In the genomic region with DNA sequence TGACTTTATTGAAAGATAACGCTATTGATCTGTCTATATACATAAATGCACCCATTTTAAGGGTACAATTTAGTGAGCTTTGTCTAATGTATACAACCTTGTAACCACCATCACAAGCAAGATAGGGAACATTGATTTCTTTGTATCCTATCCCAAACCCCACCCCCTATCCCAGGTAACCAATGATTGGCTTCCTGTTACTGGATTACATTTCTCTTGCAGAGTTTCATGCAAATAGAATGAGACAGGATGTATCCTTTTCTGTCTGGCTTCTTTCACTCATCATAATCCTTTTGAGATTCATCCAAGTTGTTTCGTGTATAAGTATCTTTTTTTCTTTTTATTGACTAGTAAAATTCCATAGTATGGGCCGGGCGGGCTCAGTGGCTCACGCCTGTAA, we compare ENCODE assay signal across 12 cellular contexts. TPM values are rescaled to one million over a fixed set of nuclear protein-coding genes. Genes with fewer than 3 reads are reported as not detected.
DNase-seq lines count a peak whose midpoint lies in the region; ATAC-seq and TF ChIP-seq lines count a peak whose summit lies in the region.
"Had no signal": no experiment of that assay in that cellular context is flagged by ENCODE, and none has a peak within 500 bp of the region (broad histone marks: within the 10 kb centered on the region; RNA-seq: fewer than 3 reads in every experiment).

No MANE protein-coding gene starts in this region.

- intact Hi-C loops in dendritic cell treated with granulocyte-macrophage colony-stimulating factor and Interleukin-4, amounts not matched to agents 40 ng/mL and 50 ng/mL, for 4 days (cut with micrococcal nuclease) = loop anchor here (2.0 kb wide), 1 partner anchor 45 kb away; no protein-coding TSS in a partner anchor
- intact Hi-C loops in aorta (cut with DNase I) (loop anchor here in 1 of 2 donors (5.0 kb wide), 1 partner anchor 39 kb away; a partner anchor contains a TSS), esophagus muscularis mucosa (cut with DNase I) (no loop called here)

- no peak for DNase-seq in stimulated activated naive CD8-positive, alpha-beta T cell treated with anti-CD3 and anti-CD28 coated beads, Interleukin-15, Interleukin-2, amounts not matched to agents 100 U/mL and 50 U/mL, for 24 hours
- DNase-seq in NCI-H526 treated with DMSO at 0.1 percent for 48 hours (lab: John Stamatoyannopoulos, UW) (peak; percentile 7), NCI-H774 (lab: John Stamatoyannopoulos, UW) (no peak), aorta (no peak), esophagus muscularis mucosa (ENCODE audit: extremely low spot score) (no peak)
- DNase-seq: activated CD4-positive, CD25-positive, alpha-beta regulatory T cell treated with anti-CD3 and anti-CD28 coated beads, Interleukin-2, amount 50 U/mL, for 72 hours; NCI-H2107; stimulated activated CD4-positive, alpha-beta T cell treated with anti-CD3 and anti-CD28 coated beads, Interleukin-2, amount 100 ng/mL, for 24 hours had no signal

- H3K36me3 Mint-ChIP-seq in stimulated activated naive CD8-positive, alpha-beta T cell treated with anti-CD3 and anti-CD28 coated beads, Interleukin-15, Interleukin-2, amounts not matched to agents 100 ng/mL and 50 ng/mL, for 24 hours (ENCODE audit: low read depth) = peaks cover 14% of the 10 kb centered on the region
- peaks cover 22% of the 10 kb centered on the region for H3K36me3 Mint-ChIP-seq in dendritic cell treated with granulocyte-macrophage colony-stimulating factor and Interleukin-4, amounts not matched to agents 40 ng/mL and 50 ng/mL, for 4 days (ENCODE audit: low read depth)

- ATAC-seq in stimulated activated naive CD8-positive, alpha-beta T cell treated with anti-CD3 and anti-CD28 coated beads, Interleukin-15, Interleukin-2, amounts not matched to agents 100 U/mL and 50 U/mL, for 24 hours = no peak
- ATAC-seq in aorta (ENCODE audit: low FRiP score) (no peak), HG03095 (IDR thresholded peaks at IDR 0.05; ENCODE audit: unreplicated experiment) (no peak)

- no peaks in the 10 kb centered on the region for H3K9me3 Mint-ChIP-seq in stimulated activated naive CD8-positive, alpha-beta T cell treated with anti-CD3 and anti-CD28 coated beads, Interleukin-15, Interleukin-2, amounts not matched to agents 100 ng/mL and 50 ng/mL, for 24 hours
- no peaks in the 10 kb centered on the region for H3K9me3 Mint-ChIP-seq in dendritic cell treated with granulocyte-macrophage colony-stimulating factor and Interleukin-4, amounts not matched to agents 40 ng/mL and 50 ng/mL, for 4 days

- peaks cover 0 to under 1% of the 10 kb centered on the region in 2 donors for H3K36me3 ChIP-seq in aorta (ENCODE audit: control insufficient read depth in 1 of 2, insufficient read depth in 2 of 2, low read length in 1 of 2)
- H3K36me3 ChIP-seq in esophagus muscularis mucosa = peaks cover 0 to 7% (median 3%) of the 10 kb centered on the region in 4 donors
- H3K36me3 ChIP-seq: breast epithelium had no signal

- peaks cover 25% of the 10 kb centered on the region for H3K4me1 Mint-ChIP-seq in stimulated activated naive CD8-positive, alpha-beta T cell treated with anti-CD3 and anti-CD28 coated beads, Interleukin-15, Interleukin-2, amounts not matched to agents 100 ng/mL and 50 ng/mL, for 24 hours (ENCODE audit: low read depth)
- peaks cover 23% of the 10 kb centered on the region for H3K4me1 Mint-ChIP-seq in dendritic cell treated with granulocyte-macrophage colony-stimulating factor and Interleukin-4, amounts not matched to agents 40 ng/mL and 50 ng/mL, for 4 days (ENCODE audit: low read depth)

- TF ChIP-seq CTCF in esophagus muscularis mucosa (IDR thresholded peaks at IDR 0.05) = no peak

- TF ChIP-seq EP300 in esophagus muscularis mucosa (IDR thresholded peaks at IDR 0.05) = no peak

- 82 to 85% methylated on average over 5 of the region's 5 CpGs for WGBS in aorta, 2 donors
- WGBS in esophagus muscularis mucosa = 75% methylated on average over 5 of the region's 5 CpGs

- no peak for TF ChIP-seq POLR2A in esophagus muscularis mucosa (IDR thresholded peaks at IDR 0.05; ENCODE audit: low read depth)

- peak overlapping the region; percentile 30 for H3K4me3 Mint-ChIP-seq in stimulated activated naive CD8-positive, alpha-beta T cell treated with anti-CD3 and anti-CD28 coated beads, Interleukin-15, Interleukin-2, amounts not matched to agents 100 ng/mL and 50 ng/mL, for 24 hours
- H3K4me3 Mint-ChIP-seq in dendritic cell treated with granulocyte-macrophage colony-stimulating factor and Interleukin-4, amounts not matched to agents 40 ng/mL and 50 ng/mL, for 4 days = peak overlapping the region; percentile 20

- no peaks in the 10 kb centered on the region for H3K27me3 Mint-ChIP-seq in stimulated activated naive CD8-positive, alpha-beta T cell treated with anti-CD3 and anti-CD28 coated beads, Interleukin-15, Interleukin-2, amounts not matched to agents 100 ng/mL and 50 ng/mL, for 24 hours
- no peaks in the 10 kb centered on the region for H3K27me3 Mint-ChIP-seq in dendritic cell treated with granulocyte-macrophage colony-stimulating factor and Interleukin-4, amounts not matched to agents 40 ng/mL and 50 ng/mL, for 4 days

- no peak overlapping the region for H3K27ac ChIP-seq in aorta (ENCODE audit: low read depth in 1 of 2, low read length in 2 of 2)
- no peak overlapping the region for H3K27ac ChIP-seq in esophagus muscularis mucosa (replicated peaks in 1 of 4)
- H3K27ac ChIP-seq: breast epithelium had no signal

- H3K27me3 ChIP-seq in aorta (ENCODE audit: control insufficient read depth in 1 of 2, insufficient read depth in 2 of 2, low read length in 1 of 2) = no peaks in the 10 kb centered on the region
- H3K27me3 ChIP-seq in esophagus muscularis mucosa = no peaks in the 10 kb centered on the region

- H3K9me3 ChIP-seq in aorta (ENCODE audit: control insufficient read depth, low read length) (no peaks in the 10 kb centered on the region), esophagus muscularis mucosa (no peaks in the 10 kb centered on the region)
- H3K9me3 ChIP-seq: breast epithelium had no signal

- peak overlapping the region; percentile 49 for H3K27ac Mint-ChIP-seq in stimulated activated naive CD8-positive, alpha-beta T cell treated with anti-CD3 and anti-CD28 coated beads, Interleukin-15, Interleukin-2, amounts not matched to agents 100 ng/mL and 50 ng/mL, for 24 hours
- no peak overlapping the region for H3K27ac Mint-ChIP-seq in dendritic cell treated with granulocyte-macrophage colony-stimulating factor and Interleukin-4, amounts not matched to agents 40 ng/mL and 50 ng/mL, for 4 days

- H3K4me1 ChIP-seq in aorta (ENCODE audit: control insufficient read depth in 1 of 2, insufficient read depth in 2 of 2, low read length in 2 of 2) = no peaks in the 10 kb centered on the region
- H3K4me1 ChIP-seq in esophagus muscularis mucosa = peaks cover 7 to 17% (median 11%) of the 10 kb centered on the region in 4 donors
- H3K4me1 ChIP-seq: breast epithelium had no signal

- H3K4me3 ChIP-seq in aorta (ENCODE audit: low read length in 2 of 2) = no peak overlapping the region
- no peak overlapping the region for H3K4me3 ChIP-seq in esophagus muscularis mucosa
- H3K4me3 ChIP-seq: breast epithelium had no signal

RNA-seq across cellular contexts. Expression of a gene that starts 1.6 kb away (rescaled TPM):
- total RNA-seq in aorta = 10 to 100 TPM; 46.1 to 53.7 TPM
- polyA plus RNA-seq in aorta = 10 to 100 TPM; 17.3 to 37.2 TPM
- total RNA-seq in esophagus muscularis mucosa = 10 to 100 TPM; 24.7 to 36.4 (median 33.7) TPM

RNA-seq across cellular contexts. Expression of a gene that starts 32.1 kb away (rescaled TPM):
- total RNA-seq in aorta = 1 to 10 TPM; 3.4 to 4.8 TPM
- 1 to 10 TPM in 1 of 2 donors, under 1 TPM in 1; 0.88 to 2.8 TPM for polyA plus RNA-seq in aorta
- 1 to 10 TPM in 3 of 4 donors, under 1 TPM in 1; 0.83 to 1.9 (median 1.1) TPM for total RNA-seq in esophagus muscularis mucosa

RNA-seq across cellular contexts. Expression of a gene that starts 39.5 kb away (rescaled TPM):
- 10 to 100 TPM; 67.7 to 70.6 TPM for total RNA-seq in aorta
- 10 to 100 TPM; 23.4 to 47.0 TPM for polyA plus RNA-seq in aorta
- 100 to 1,000 TPM in 3 of 4 donors, 10 to 100 TPM in 1; 99.9 to 181 (median 150) TPM for total RNA-seq in esophagus muscularis mucosa

RNA-seq across cellular contexts. Expression of a gene that starts 46.3 kb away (rescaled TPM):
- total RNA-seq in aorta (10 to 100 TPM; 37.4 to 47.5 TPM), esophagus muscularis mucosa (10 to 100 TPM; 39.9 to 53.9 (median 48.5) TPM)
- polyA plus RNA-seq in aorta = 10 to 100 TPM; 26.4 to 50.6 TPM

RNA-seq across cellular contexts. Expression of a gene that starts 55.1 kb away (rescaled TPM):
- 1 to 10 TPM; 5.1 to 7.6 TPM for total RNA-seq in aorta
- 1 to 10 TPM; 4.3 to 6.4 TPM for polyA plus RNA-seq in aorta
- 1 to 10 TPM; 1.2 to 5.1 (median 2.9) TPM for total RNA-seq in esophagus muscularis mucosa
